Comparison of ENCODE assay signal across 29 cellular contexts in genomic region chr7:120056227-120056626, GRCh38.
"Had no signal": no experiment of that assay in that cellular context is flagged by ENCODE, and none has a peak within 500 bp of the region (broad histone marks: within the 10 kb centered on the region; RNA-seq: fewer than 3 reads in every experiment).

No MANE protein-coding gene starts in this region.

- H3K27me3 ChIP-seq: adrenal gland, body of pancreas, brain microvascular endothelial cell, breast epithelium had no signal

- H3K36me3 ChIP-seq: adrenal gland, brain microvascular endothelial cell, breast epithelium, WERI-Rb-1 had no signal

- H3K27ac ChIP-seq: adrenal gland, body of pancreas, breast epithelium, WERI-Rb-1 had no signal

- H3K4me1 ChIP-seq: breast epithelium had no signal

- DNase-seq: activated CD4-positive, alpha-beta memory T cell treated with anti-CD3 and anti-CD28 coated beads, Interleukin-2, amount 10 ng/mL, durations not matched to agents 7 days and 5 days; activated CD4-positive, alpha-beta T cell treated with anti-CD3 and anti-CD28 coated beads for 1 hour; activated CD4-positive, alpha-beta T cell treated with anti-CD3 and anti-CD28 coated beads for 36 hours; activated CD4-positive, alpha-beta T cell treated with anti-CD3 and anti-CD28 coated beads for 48 hours; activated CD4-positive, alpha-beta T cell treated with anti-CD3 and anti-CD28 coated beads, Interleukin-2, amount 10 ng/mL, durations not matched to agents 7 days and 5 days; activated CD4-positive, alpha-beta T cell treated with anti-CD3 and anti-CD28 coated beads, Interleukin-2, amount 50 U/mL, for 48 hours; activated CD4-positive, CD25-positive, alpha-beta regulatory T cell; activated CD8-positive, alpha-beta memory T cell treated with anti-CD3 and anti-CD28 coated beads, Interleukin-2, amount 50 U/mL, for 4 hours; activated effector memory CD4-positive, alpha-beta T cell treated with anti-CD3 and anti-CD28 coated beads, Interleukin-2, amount 50 U/mL, for 16 hours; activated gamma-delta T cell treated with Interleukin-2 at 50 U/mL for 16 hours; activated naive CD4-positive, alpha-beta T cell; activated naive CD4-positive, alpha-beta T cell treated with anti-CD3 and anti-CD28 coated beads for 36 hours; activated naive CD4-positive, alpha-beta T cell treated with anti-CD3 and anti-CD28 coated beads, Interleukin-2, amount 50 U/mL, for 16 hours; activated naive CD8-positive, alpha-beta T cell treated with anti-CD3 and anti-CD28 coated beads for 36 hours; activated T-cell treated with anti-CD3 and anti-CD28 coated beads for 4 hours; activated T-cell treated with anti-CD3 and anti-CD28 coated beads, Interleukin-2, amount 50 U/mL, for 1 hour; activated T-cell treated with anti-CD3 and anti-CD28 coated beads, Interleukin-2, amount 50 U/mL, for 4 hours; activated T-cell treated with anti-CD3 and anti-CD28 coated beads, Interleukin-2, amount 50 U/mL, for 72 hours; adrenal gland; amniotic stem cell; aorta; body of pancreas; brain microvascular endothelial cell; central memory CD4-positive, alpha-beta T cell; T-helper 1 cell; T-helper 2 cell; T-helper 9 cell; WERI-Rb-1 had no signal

- H3K4me3 ChIP-seq: adrenal gland, body of pancreas, breast epithelium had no signal

- H3K9me3 ChIP-seq: adrenal gland, body of pancreas, breast epithelium had no signal
